1 cellular context compared by ENCODE assay signal in genomic region chr5:172756764-172757393, GRCh38.
TF ChIP-seq lines count a peak whose summit lies in the region.

No MANE protein-coding gene starts in this region.

TF ChIP-seq in H1, 55 proteins besides CTCF, POLR2A, EP300 and RAD21 (continued from another document):
- no peak for TF ChIP-seq HDAC2 (IDR thresholded peaks at IDR 0.05; ENCODE audit: borderline replicate concordance in 1 of 2, low read depth in 2 of 2, low read length in 2 of 2)
- TF ChIP-seq EZH2 (IDR thresholded peaks at IDR 0.05; ENCODE audit: low read depth, low read length, severe bottlenecking) = no peak
- no peak for TF ChIP-seq POU5F1 (IDR thresholded peaks at IDR 0.05; ENCODE audit: low read depth, low read length)
- TF ChIP-seq E2F6 (IDR thresholded peaks at IDR 0.05) = no peak
- no peak for TF ChIP-seq POLR2AphosphoS5 (IDR thresholded peaks at IDR 0.05; ENCODE audit: low read depth, low read length)
- no peak for TF ChIP-seq RBBP5 (IDR thresholded peaks at IDR 0.05; ENCODE audit: borderline replicate concordance, low read depth, low read length)
- TF ChIP-seq BCL11A (IDR thresholded peaks at IDR 0.05; ENCODE audit: low read depth in 2 of 2, low read length in 2 of 2) = no peak
- TF ChIP-seq NANOG (IDR thresholded peaks at IDR 0.05; ENCODE audit: insufficient read depth, low read depth, low read length, poor library complexity, severe bottlenecking) = no peak
- TF ChIP-seq PHF8 (conservative IDR thresholded peaks at IDR 0.05; ENCODE audit: low read depth, low read length) = no peak
- no peak for TF ChIP-seq GTF2F1 (IDR thresholded peaks at IDR 0.05; ENCODE audit: borderline replicate concordance, low read depth, low read length)
- no peak for TF ChIP-seq SP4 (IDR thresholded peaks at IDR 0.05; ENCODE audit: low read length)
